In genomic region chr5:158857376-158857775, GRCh38 we compare ENCODE assay signal across 26 cellular contexts.
DNase-seq lines count a peak whose midpoint lies in the region; ATAC-seq and TF ChIP-seq lines count a peak whose summit lies in the region.
"Had no signal": no experiment of that assay in that cellular context is flagged by ENCODE, and none has a peak within 500 bp of the region (broad histone marks: within the 10 kb centered on the region; RNA-seq: fewer than 3 reads in every experiment).

No MANE protein-coding gene starts in this region.

- H3K4me1 Mint-ChIP-seq in activated CD8-positive, alpha-beta memory T cell treated with anti-CD3 and anti-CD28 coated beads, Interleukin-2, amount 10 ng/mL, durations not matched to agents 7 days and 5 days: peaks cover 4% of the 10 kb centered on the region

- H3K9me3 ChIP-seq in BLaER1 treated with 17β-estradiol and CSF1 and Interleukin-3, amounts not matched to agents 10 nM and 100 nM (replicated peaks in 1 of 11): no peaks in the 10 kb centered on the region
- no peaks in the 10 kb centered on the region for H3K9me3 ChIP-seq in spleen
- H3K9me3 ChIP-seq: esophagus squamous epithelium, gastrocnemius medialis, neutrophil, upper lobe of left lung had no signal

- no peak overlapping the region for H3K9ac ChIP-seq in BLaER1 treated with 17β-estradiol and CSF1 and Interleukin-3, amounts not matched to agents 10 nM and 100 nM

- TF ChIP-seq CTCF in fibroblast of the aortic adventitia (IDR thresholded peaks at IDR 0.05; ENCODE audit: insufficient read depth, low read length): no peak
- TF ChIP-seq CTCF in spleen (IDR thresholded peaks at IDR 0.05 in 8 of 11, conservative IDR thresholded peaks at IDR 0.05 in 3 of 11): no peak

- no peak overlapping the region for H3K27ac Mint-ChIP-seq in activated CD8-positive, alpha-beta memory T cell treated with anti-CD3 and anti-CD28 coated beads, Interleukin-2, amount 10 ng/mL, durations not matched to agents 7 days and 5 days
- H3K27ac Mint-ChIP-seq: activated CD4-positive, alpha-beta memory T cell treated with anti-CD3 and anti-CD28 coated beads, Interleukin-2, amount 10 ng/mL, durations not matched to agents 7 days and 5 days; activated naive CD4-positive, alpha-beta T cell treated with anti-CD3 and anti-CD28 coated beads, Interleukin-2, amount 50 U/mL, for 72 hours; dendritic cell treated with granulocyte-macrophage colony-stimulating factor and Interleukin-4, amounts not matched to agents 40 ng/mL and 50 ng/mL, for 4 days had no signal

- peak overlapping the region in 6 of 11 experiments; percentile 0 to 68 (median 45); a peak in 8 of 22 replicates for H3K27ac ChIP-seq in BLaER1 treated with 17β-estradiol and CSF1 and Interleukin-3, amounts not matched to agents 10 nM and 100 nM
- H3K27ac ChIP-seq in spleen: peak overlapping the region in 5 of 8 donors; percentile 22 to 76 (median 53)
- H3K27ac ChIP-seq: esophagus squamous epithelium, gastrocnemius medialis, neutrophil, upper lobe of left lung had no signal

- DNase-seq in LHCN-M2 (ENCODE audit: low read depth) (peak; percentile 14), fibroblast of the aortic adventitia (ENCODE audit: low read depth) (peak; percentile 47), spleen (no peak), posterior vena cava (ENCODE audit: low spot score) (no peak), islet precursor cell (no peak)
- DNase-seq in activated CD8-positive, alpha-beta memory T cell treated with anti-CD3 and anti-CD28 coated beads, Interleukin-2, amount 10 ng/mL, durations not matched to agents 7 days and 5 days: no peak
- DNase-seq: activated CD4-positive, alpha-beta memory T cell treated with anti-CD3 and anti-CD28 coated beads, Interleukin-2, amount 10 ng/mL, durations not matched to agents 7 days and 5 days; activated CD4-positive, CD25-positive, alpha-beta regulatory T cell; caudate nucleus; DMS 273 treated with DMSO at 0.1 percent for 48 hours; esophagus squamous epithelium; gastrocnemius medialis; hippocampal formation; left colon; mammary epithelial cell; NCI-H1092 treated with DMSO at 0.1 percent for 48 hours; NCI-H187; SHP77 treated with DMSO at 0.1 percent for 48 hours; upper lobe of left lung had no signal

- no peak overlapping the region for H3K4me3 ChIP-seq in BLaER1 treated with 17β-estradiol and CSF1 and Interleukin-3, amounts not matched to agents 10 nM and 100 nM
- H3K4me3 ChIP-seq in fibroblast of the aortic adventitia (ENCODE audit: low read depth, low read length) (no peak overlapping the region), spleen (no peak overlapping the region)
- H3K4me3 ChIP-seq: esophagus squamous epithelium, gastrocnemius medialis, upper lobe of left lung had no signal

- peak overlapping the region; percentile 29 to 76 (median 64) for H3K4me2 ChIP-seq in BLaER1 treated with 17β-estradiol and CSF1 and Interleukin-3, amounts not matched to agents 10 nM and 100 nM

- peaks cover 48 to 100% (median 89%) of the 10 kb centered on the region in 10 experiments for H3K4me1 ChIP-seq in BLaER1 treated with 17β-estradiol and CSF1 and Interleukin-3, amounts not matched to agents 10 nM and 100 nM
- H3K4me1 ChIP-seq in spleen: peaks cover 6 to 53% (median 17%) of the 10 kb centered on the region in 6 donors

- intact Hi-C loops in spleen (cut with DNase I; ENCODE audit: low total_unique reads): no loop called here
- intact Hi-C loops in posterior vena cava (cut with DNase I): no loop called here

- 79 to 92% (median 87%) methylated on average over 3 of the region's 3 CpGs for WGBS in spleen, 5 donors

- H4K20me1 ChIP-seq in BLaER1 treated with 17β-estradiol and CSF1 and Interleukin-3, amounts not matched to agents 10 nM and 100 nM: peaks cover 0 to 100% (median 21%) of the 10 kb centered on the region in 11 experiments; a peak in 10 of 22 replicates

- no peak for TF ChIP-seq POLR2A in spleen (IDR thresholded peaks at IDR 0.05)

- no peak for ATAC-seq in activated CD8-positive, alpha-beta memory T cell treated with anti-CD3 and anti-CD28 coated beads, Interleukin-2, amount 10 ng/mL, durations not matched to agents 7 days and 5 days
- ATAC-seq: activated naive CD4-positive, alpha-beta T cell treated with anti-CD3 and anti-CD28 coated beads, Interleukin-2, amount 50 U/mL, for 72 hours; gastrocnemius medialis; HCT116; left colon; Panc1 had no signal

- H3K27me3 ChIP-seq in BLaER1 treated with 17β-estradiol and CSF1 and Interleukin-3, amounts not matched to agents 10 nM and 100 nM: no peaks in the 10 kb centered on the region
- no peaks in the 10 kb centered on the region for H3K27me3 ChIP-seq in spleen (replicated peaks in 1 of 7)
- H3K27me3 ChIP-seq: gastrocnemius medialis, upper lobe of left lung had no signal

- peaks cover 4 to 96% (median 57%) of the 10 kb centered on the region in 11 experiments; a peak in 18 of 22 replicates for H3K36me3 ChIP-seq in BLaER1 treated with 17β-estradiol and CSF1 and Interleukin-3, amounts not matched to agents 10 nM and 100 nM
- no peaks in the 10 kb centered on the region for H3K36me3 ChIP-seq in spleen
- H3K36me3 ChIP-seq: esophagus squamous epithelium, gastrocnemius medialis, neutrophil, upper lobe of left lung had no signal

- CTCF ChIA-PET in activated CD8-positive, alpha-beta memory T cell treated with anti-CD3 and anti-CD28 coated beads, Interleukin-2, amount 10 ng/mL, durations not matched to agents 7 days and 5 days (lab: Charles Lee): no interaction called here

- no peak overlapping the region for H3K4me3 Mint-ChIP-seq in activated CD8-positive, alpha-beta memory T cell treated with anti-CD3 and anti-CD28 coated beads, Interleukin-2, amount 10 ng/mL, durations not matched to agents 7 days and 5 days
- H3K4me3 Mint-ChIP-seq: activated CD4-positive, alpha-beta memory T cell treated with anti-CD3 and anti-CD28 coated beads, Interleukin-2, amount 10 ng/mL, durations not matched to agents 7 days and 5 days; dendritic cell treated with granulocyte-macrophage colony-stimulating factor and Interleukin-4, amounts not matched to agents 40 ng/mL and 50 ng/mL, for 4 days had no signal

- H3K9me3 Mint-ChIP-seq in activated CD8-positive, alpha-beta memory T cell treated with anti-CD3 and anti-CD28 coated beads, Interleukin-2, amount 10 ng/mL, durations not matched to agents 7 days and 5 days (ENCODE audit: low read depth): no peaks in the 10 kb centered on the region
- H3K9me3 Mint-ChIP-seq: activated CD4-positive, alpha-beta memory T cell treated with anti-CD3 and anti-CD28 coated beads, Interleukin-2, amount 10 ng/mL, durations not matched to agents 7 days and 5 days; dendritic cell treated with granulocyte-macrophage colony-stimulating factor and Interleukin-4, amounts not matched to agents 40 ng/mL and 50 ng/mL, for 4 days had no signal

- peaks cover 28% of the 10 kb centered on the region for H3K27me3 Mint-ChIP-seq in activated CD8-positive, alpha-beta memory T cell treated with anti-CD3 and anti-CD28 coated beads, Interleukin-2, amount 10 ng/mL, durations not matched to agents 7 days and 5 days

- H3K36me3 Mint-ChIP-seq in activated CD8-positive, alpha-beta memory T cell treated with anti-CD3 and anti-CD28 coated beads, Interleukin-2, amount 10 ng/mL, durations not matched to agents 7 days and 5 days: no peaks in the 10 kb centered on the region
- H3K36me3 Mint-ChIP-seq: activated naive CD4-positive, alpha-beta T cell treated with anti-CD3 and anti-CD28 coated beads, Interleukin-2, amount 50 U/mL, for 72 hours; CD4-positive, CD25-positive, alpha-beta regulatory T cell had no signal

Comparison
In these comparisons a context has a peak if more than half of its experiments do, and no peak if none do; other contexts are left out.
1. DNase-seq: peak in LHCN-M2 (single experiment) and fibroblast of the aortic adventitia (single experiment); none in spleen (single experiment), activated CD8-positive, alpha-beta memory T cell treated with anti-CD3 and anti-CD28 coated beads, Interleukin-2, amount 10 ng/mL, durations not matched to agents 7 days and 5 days (single experiment), posterior vena cava (single experiment) and islet precursor cell (single experiment).